ENCODE assay signal across 8 cellular contexts in genomic region chrX:72714471-72714916, GRCh38. TPM values are rescaled to one million over a fixed set of nuclear protein-coding genes. Genes with fewer than 3 reads are reported as not detected.
DNase-seq lines count a peak whose midpoint lies in the region; ATAC-seq and TF ChIP-seq lines count a peak whose summit lies in the region.

No MANE protein-coding gene starts in this region.

- intact Hi-C loops in esophagus squamous epithelium (cut with DNase I): no loop called here
- intact Hi-C loops in mucosa of descending colon (cut with DNase I, micrococcal nuclease): no loop called here

- H3K4me3 Mint-ChIP-seq in activated CD4-positive, alpha-beta T cell treated with anti-CD3 and anti-CD28 coated beads, Interleukin-2, amount 10 ng/mL, durations not matched to agents 7 days and 5 days: peak overlapping the region; percentile 61

- TF ChIP-seq EP300 in tibial nerve (IDR thresholded peaks at IDR 0.05): peak in 1 of 2 donors; percentile 36

- POLR2A ChIA-PET in activated CD4-positive, alpha-beta T cell treated with anti-CD3 and anti-CD28 coated beads, Interleukin-2, amount 10 ng/mL, durations not matched to agents 7 days and 5 days (lab: Charles Lee): no interaction called here

- H3K4me3 ChIP-seq in WI38 (ENCODE audit: low read depth, low read length): peak overlapping the region; percentile 59
- peak overlapping the region; percentile 42 to 68 (median 54) for H3K4me3 ChIP-seq in esophagus squamous epithelium
- H3K4me3 ChIP-seq in mucosa of descending colon: no peak overlapping the region
- peak overlapping the region; percentile 29 to 55 (median 44) for H3K4me3 ChIP-seq in tibial nerve

- 2 to 28% methylated on average over 9 to 12 of the region's 13 CpGs for WGBS in esophagus squamous epithelium, 2 donors
- 6 to 38% methylated on average over 9 to 13 of the region's 13 CpGs for WGBS in tibial nerve, 2 donors

- H3K27ac Mint-ChIP-seq in activated CD4-positive, alpha-beta T cell treated with anti-CD3 and anti-CD28 coated beads, Interleukin-2, amount 10 ng/mL, durations not matched to agents 7 days and 5 days: no peak overlapping the region

- H3K27me3 Mint-ChIP-seq in activated CD4-positive, alpha-beta T cell treated with anti-CD3 and anti-CD28 coated beads, Interleukin-2, amount 10 ng/mL, durations not matched to agents 7 days and 5 days: no peaks in the 10 kb centered on the region

- peak; percentile 83 for ATAC-seq in mucosa of descending colon

- no peaks in the 10 kb centered on the region for H3K27me3 ChIP-seq in esophagus squamous epithelium
- no peaks in the 10 kb centered on the region for H3K27me3 ChIP-seq in tibial nerve

- TF ChIP-seq CTCF in WI38 (IDR thresholded peaks at IDR 0.05; ENCODE audit: low read depth, low read length): no peak
- no peak for TF ChIP-seq CTCF in esophagus squamous epithelium (IDR thresholded peaks at IDR 0.05)
- TF ChIP-seq CTCF in mucosa of descending colon (IDR thresholded peaks at IDR 0.05): no peak
- no peak for TF ChIP-seq CTCF in tibial nerve (IDR thresholded peaks at IDR 0.05)

- H3K9me3 ChIP-seq in esophagus squamous epithelium: no peaks in the 10 kb centered on the region
- H3K9me3 ChIP-seq in mucosa of descending colon: no peaks in the 10 kb centered on the region
- no peaks in the 10 kb centered on the region for H3K9me3 ChIP-seq in tibial nerve

- DNase-seq in activated CD4-positive, alpha-beta T cell treated with anti-CD3 and anti-CD28 coated beads, Interleukin-2, amount 10 ng/mL, durations not matched to agents 7 days and 5 days: no peak
- DNase-seq in activated CD4-positive, alpha-beta T cell treated with anti-CD3 and anti-CD28 coated beads for 4 hours: no peak
- peak; percentile 17 for DNase-seq in NCI-H1417 treated with DMSO at 0.1 percent for 48 hours (lab: John Stamatoyannopoulos, UW)
- no peak for DNase-seq in esophagus squamous epithelium (lab: John Stamatoyannopoulos, UW)
- DNase-seq in mucosa of descending colon: peak; percentile 54 to 64 (median 54)
- DNase-seq in tibial nerve (ENCODE audit: low spot score in 2 of 2): peak; percentile 33 to 37
- DNase-seq in activated CD4-positive, CD25-positive, alpha-beta regulatory T cell treated with anti-CD3 and anti-CD28 coated beads, Interleukin-2, amount 50 U/mL, for 72 hours: no peak

- H3K4me1 ChIP-seq in esophagus squamous epithelium (peaks cover 0 to 15% (median 0%) of the 10 kb centered on the region in 3 donors), mucosa of descending colon (ENCODE audit: low read depth) (no peaks in the 10 kb centered on the region), tibial nerve (no peaks in the 10 kb centered on the region)

- peak overlapping the region; percentile 82 to 84 (median 84) for H3K27ac ChIP-seq in esophagus squamous epithelium
- peak overlapping the region; percentile 45 to 82 (median 67) for H3K27ac ChIP-seq in tibial nerve

- no peaks in the 10 kb centered on the region for H3K36me3 Mint-ChIP-seq in activated CD4-positive, alpha-beta T cell treated with anti-CD3 and anti-CD28 coated beads, Interleukin-2, amount 10 ng/mL, durations not matched to agents 7 days and 5 days (ENCODE audit: low read depth)

- no peaks in the 10 kb centered on the region for H3K9me3 Mint-ChIP-seq in activated CD4-positive, alpha-beta T cell treated with anti-CD3 and anti-CD28 coated beads, Interleukin-2, amount 10 ng/mL, durations not matched to agents 7 days and 5 days

- TF ChIP-seq POLR2A in esophagus squamous epithelium (IDR thresholded peaks at IDR 0.05) (peak in 1 of 4 donors; percentile 20), tibial nerve (IDR thresholded peaks at IDR 0.05) (no peak)

- CTCF ChIA-PET in activated CD4-positive, alpha-beta T cell treated with anti-CD3 and anti-CD28 coated beads, Interleukin-2, amount 10 ng/mL, durations not matched to agents 7 days and 5 days (lab: Charles Lee): no interaction called here

- H3K36me3 ChIP-seq in esophagus squamous epithelium (no peaks in the 10 kb centered on the region), mucosa of descending colon (ENCODE audit: low read depth) (no peaks in the 10 kb centered on the region), tibial nerve (no peaks in the 10 kb centered on the region)

- peaks cover 17% of the 10 kb centered on the region for H3K4me1 Mint-ChIP-seq in activated CD4-positive, alpha-beta T cell treated with anti-CD3 and anti-CD28 coated beads, Interleukin-2, amount 10 ng/mL, durations not matched to agents 7 days and 5 days

RNA-seq across cellular contexts. Expression of gene PHKA1, which starts 0.4 kb away (rescaled TPM):
- total RNA-seq in activated CD4-positive, alpha-beta T cell treated with anti-CD3 and anti-CD28 coated beads, Interleukin-2, amount 10 ng/mL, durations not matched to agents 7 days and 5 days: under 1 TPM; 0.60 to 0.87 TPM
- total RNA-seq in esophagus squamous epithelium: 10 to 100 TPM in 1 of 4 donors, 1 to 10 TPM in 3; 5.6 to 10.3 (median 7.2) TPM
- total RNA-seq in mucosa of descending colon: 1 to 10 TPM; 3.8 to 8.7 (median 4.0) TPM
- 1 to 10 TPM; 2.0 to 4.2 (median 3.2) TPM for total RNA-seq in tibial nerve

Comparison
In these comparisons a context has a peak if more than half of its experiments do, and no peak if none do; other contexts are left out.
1. DNase-seq: peak in NCI-H1417 treated with DMSO at 0.1 percent for 48 hours (single experiment), mucosa of descending colon (3 of 3) and tibial nerve (2 of 2); none in activated CD4-positive, alpha-beta T cell treated with anti-CD3 and anti-CD28 coated beads, Interleukin-2, amount 10 ng/mL, durations not matched to agents 7 days and 5 days (single experiment), activated CD4-positive, alpha-beta T cell treated with anti-CD3 and anti-CD28 coated beads for 4 hours (0 of 2), esophagus squamous epithelium (single experiment) and activated CD4-positive, CD25-positive, alpha-beta regulatory T cell treated with anti-CD3 and anti-CD28 coated beads, Interleukin-2, amount 50 U/mL, for 72 hours (single experiment).